9 cellular contexts compared by ENCODE assay signal in genomic region chr6:166333172-166333995, GRCh38. TPM values are rescaled to one million over a fixed set of nuclear protein-coding genes. Genes with fewer than 3 reads are reported as not detected.
DNase-seq lines count a peak whose midpoint lies in the region; ATAC-seq and TF ChIP-seq lines count a peak whose summit lies in the region.
"Had no signal": no experiment of that assay in that cellular context is flagged by ENCODE, and none has a peak within 500 bp of the region (broad histone marks: within the 10 kb centered on the region; RNA-seq: fewer than 3 reads in every experiment).

No MANE protein-coding gene starts in this region.

- DNase-seq in activated gamma-delta T cell treated with Interleukin-2 at 50 U/mL for 16 hours = peak; percentile 43
- no peak for DNase-seq in activated gamma-delta T cell (lab: John Stamatoyannopoulos, UW)
- peak; percentile 44 for DNase-seq in T-helper 2 cell treated with Interferon-gamma antibody and Interleukin-4, amounts not matched to agents 5 μg/mL and 100 μg/mL, for 36 hours (ENCODE audit: low spot score)
- DNase-seq in left ventricle myocardium superior = no peak
- no peak for DNase-seq in NCI-H69 (lab: John Stamatoyannopoulos, UW)
- no peak for DNase-seq in sigmoid colon

- no peak overlapping the region for H3K27ac ChIP-seq in rectal smooth muscle tissue (ENCODE audit: low read depth, low read length)
- H3K27ac ChIP-seq in sigmoid colon = no peak overlapping the region

- no peak for TF ChIP-seq CTCF in sigmoid colon (IDR thresholded peaks at IDR 0.05)

- H3K27ac Mint-ChIP-seq in T-helper 2 cell treated with Interferon-gamma antibody and Interleukin-4, amounts not matched to agents 5 μg/mL and 100 μg/mL, for 36 hours = peak overlapping the region; percentile 70

- H3K27me3 Mint-ChIP-seq in T-helper 2 cell treated with Interferon-gamma antibody and Interleukin-4, amounts not matched to agents 5 μg/mL and 100 μg/mL, for 36 hours (ENCODE audit: low read depth) = no peaks in the 10 kb centered on the region

- WGBS in sigmoid colon, 2 donors = 84 to 91% methylated on average over 23 of the region's 23 CpGs

- intact Hi-C loops in left ventricle myocardium superior (cut with micrococcal nuclease) (loop anchor here (10.0 kb wide), 1 partner anchor 51 kb away; the partner anchor contains the start of gene MPC1), sigmoid colon (cut with DNase I) (no loop called here)

- H3K4me1 ChIP-seq in rectal smooth muscle tissue (ENCODE audit: control insufficient read depth, insufficient read depth, low read length) (no peaks in the 10 kb centered on the region), sigmoid colon (peaks cover 0 to 37% (median 28%) of the 10 kb centered on the region in 4 donors)

- no peaks in the 10 kb centered on the region for H3K27me3 ChIP-seq in rectal smooth muscle tissue (ENCODE audit: control insufficient read depth, insufficient read depth, low read length)
- no peaks in the 10 kb centered on the region for H3K27me3 ChIP-seq in sigmoid colon

- H3K4me3 ChIP-seq in rectal smooth muscle tissue (ENCODE audit: low read length) (peak overlapping the region; percentile 18), sigmoid colon (no peak overlapping the region)

- peak overlapping the region; percentile 76 for H3K4me3 Mint-ChIP-seq in T-helper 2 cell treated with Interferon-gamma antibody and Interleukin-4, amounts not matched to agents 5 μg/mL and 100 μg/mL, for 36 hours

- H3K36me3 ChIP-seq in rectal smooth muscle tissue (ENCODE audit: control insufficient read depth, insufficient read depth, low read length) = no peaks in the 10 kb centered on the region
- peaks cover 0 to 35% (median 0%) of the 10 kb centered on the region in 4 donors for H3K36me3 ChIP-seq in sigmoid colon

- no peak for TF ChIP-seq POLR2A in sigmoid colon (IDR thresholded peaks at IDR 0.05)

- no peak for TF ChIP-seq EP300 in sigmoid colon (IDR thresholded peaks at IDR 0.05)

- H3K9me3 ChIP-seq in sigmoid colon = no peaks in the 10 kb centered on the region

- H3K36me3 Mint-ChIP-seq in T-helper 2 cell treated with Interferon-gamma antibody and Interleukin-4, amounts not matched to agents 5 μg/mL and 100 μg/mL, for 36 hours (ENCODE audit: low read depth) = peaks cover 51% of the 10 kb centered on the region

- H3K4me1 Mint-ChIP-seq in T-helper 2 cell treated with Interferon-gamma antibody and Interleukin-4, amounts not matched to agents 5 μg/mL and 100 μg/mL, for 36 hours (ENCODE audit: low read depth) = peaks cover 46% of the 10 kb centered on the region

- no peaks in the 10 kb centered on the region for H3K9me3 Mint-ChIP-seq in T-helper 2 cell treated with Interferon-gamma antibody and Interleukin-4, amounts not matched to agents 5 μg/mL and 100 μg/mL, for 36 hours

- peak; percentile 75 for ATAC-seq in HG03025 (IDR thresholded peaks at IDR 0.05; ENCODE audit: low FRiP score, unreplicated experiment)
- no peak for ATAC-seq in left ventricle myocardium superior

- H3K9ac ChIP-seq in rectal smooth muscle tissue (ENCODE audit: low read length) = no peak overlapping the region

RNA-seq across cellular contexts. Expression of gene SFT2D1, which starts 9.0 kb away (rescaled TPM):
- 18.2 TPM for total RNA-seq in left ventricle myocardium superior
- 10 to 100 TPM; 26.0 to 46.2 (median 37.6) TPM for total RNA-seq in sigmoid colon
- polyA plus RNA-seq in sigmoid colon = 10 to 100 TPM; 49.2 to 92.8 (median 58.3) TPM

RNA-seq across cellular contexts. Expression of gene PRR18, which starts 25.2 kb away (rescaled TPM):
- total RNA-seq in left ventricle myocardium superior (not detected), sigmoid colon (under 1 TPM in 1 of 4 donors, not detected in 3; 0.41 TPM)
- under 1 TPM in 1 of 3 donors, not detected in 2; 0.06 TPM for polyA plus RNA-seq in sigmoid colon
- polyA plus RNA-seq: BJ had no signal

RNA-seq across cellular contexts. Expression of gene MPC1, which starts 49.4 kb away (rescaled TPM):
- total RNA-seq in left ventricle myocardium superior (411 TPM), sigmoid colon (10 to 100 TPM; 52.9 to 82.0 (median 78.3) TPM)
- 100 to 1,000 TPM; 116 to 310 (median 161) TPM for polyA plus RNA-seq in sigmoid colon

Comparison
In these comparisons a context has a peak if more than half of its experiments do, and no peak if none do; other contexts are left out.
1. DNase-seq: peak in activated gamma-delta T cell treated with Interleukin-2 at 50 U/mL for 16 hours (single experiment) and T-helper 2 cell treated with Interferon-gamma antibody and Interleukin-4, amounts not matched to agents 5 μg/mL and 100 μg/mL, for 36 hours (single experiment); none in activated gamma-delta T cell (single experiment), left ventricle myocardium superior (single experiment), NCI-H69 (single experiment) and sigmoid colon (single experiment).